Comparison of ENCODE assay signal across 1 cellular context in the genomic region with DNA sequence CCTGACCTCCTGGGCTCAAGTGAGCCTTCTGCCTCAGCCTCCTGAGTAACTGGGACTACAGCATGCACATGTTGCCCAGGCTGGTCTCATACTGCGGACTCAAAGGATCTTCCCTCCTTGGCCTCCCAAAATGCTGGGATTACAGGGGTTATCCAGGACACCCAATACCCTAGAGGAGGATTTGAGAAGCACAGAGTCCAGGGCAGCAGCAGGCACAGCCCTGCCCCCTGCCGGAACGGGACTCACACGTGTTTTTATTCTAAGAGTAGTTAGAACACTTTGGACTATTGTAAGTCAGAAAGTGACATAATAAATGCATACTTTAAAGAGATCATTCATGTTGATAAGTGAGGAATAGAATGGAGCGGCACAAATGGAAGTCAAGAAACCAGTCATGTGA.
TF ChIP-seq lines count a peak whose summit lies in the region.

No MANE protein-coding gene starts in this region.

TF ChIP-seq in GM23338, 12 proteins besides CTCF, POLR2A, EP300 and RAD21 (continued from another document):
- TF ChIP-seq, protein P1, sequence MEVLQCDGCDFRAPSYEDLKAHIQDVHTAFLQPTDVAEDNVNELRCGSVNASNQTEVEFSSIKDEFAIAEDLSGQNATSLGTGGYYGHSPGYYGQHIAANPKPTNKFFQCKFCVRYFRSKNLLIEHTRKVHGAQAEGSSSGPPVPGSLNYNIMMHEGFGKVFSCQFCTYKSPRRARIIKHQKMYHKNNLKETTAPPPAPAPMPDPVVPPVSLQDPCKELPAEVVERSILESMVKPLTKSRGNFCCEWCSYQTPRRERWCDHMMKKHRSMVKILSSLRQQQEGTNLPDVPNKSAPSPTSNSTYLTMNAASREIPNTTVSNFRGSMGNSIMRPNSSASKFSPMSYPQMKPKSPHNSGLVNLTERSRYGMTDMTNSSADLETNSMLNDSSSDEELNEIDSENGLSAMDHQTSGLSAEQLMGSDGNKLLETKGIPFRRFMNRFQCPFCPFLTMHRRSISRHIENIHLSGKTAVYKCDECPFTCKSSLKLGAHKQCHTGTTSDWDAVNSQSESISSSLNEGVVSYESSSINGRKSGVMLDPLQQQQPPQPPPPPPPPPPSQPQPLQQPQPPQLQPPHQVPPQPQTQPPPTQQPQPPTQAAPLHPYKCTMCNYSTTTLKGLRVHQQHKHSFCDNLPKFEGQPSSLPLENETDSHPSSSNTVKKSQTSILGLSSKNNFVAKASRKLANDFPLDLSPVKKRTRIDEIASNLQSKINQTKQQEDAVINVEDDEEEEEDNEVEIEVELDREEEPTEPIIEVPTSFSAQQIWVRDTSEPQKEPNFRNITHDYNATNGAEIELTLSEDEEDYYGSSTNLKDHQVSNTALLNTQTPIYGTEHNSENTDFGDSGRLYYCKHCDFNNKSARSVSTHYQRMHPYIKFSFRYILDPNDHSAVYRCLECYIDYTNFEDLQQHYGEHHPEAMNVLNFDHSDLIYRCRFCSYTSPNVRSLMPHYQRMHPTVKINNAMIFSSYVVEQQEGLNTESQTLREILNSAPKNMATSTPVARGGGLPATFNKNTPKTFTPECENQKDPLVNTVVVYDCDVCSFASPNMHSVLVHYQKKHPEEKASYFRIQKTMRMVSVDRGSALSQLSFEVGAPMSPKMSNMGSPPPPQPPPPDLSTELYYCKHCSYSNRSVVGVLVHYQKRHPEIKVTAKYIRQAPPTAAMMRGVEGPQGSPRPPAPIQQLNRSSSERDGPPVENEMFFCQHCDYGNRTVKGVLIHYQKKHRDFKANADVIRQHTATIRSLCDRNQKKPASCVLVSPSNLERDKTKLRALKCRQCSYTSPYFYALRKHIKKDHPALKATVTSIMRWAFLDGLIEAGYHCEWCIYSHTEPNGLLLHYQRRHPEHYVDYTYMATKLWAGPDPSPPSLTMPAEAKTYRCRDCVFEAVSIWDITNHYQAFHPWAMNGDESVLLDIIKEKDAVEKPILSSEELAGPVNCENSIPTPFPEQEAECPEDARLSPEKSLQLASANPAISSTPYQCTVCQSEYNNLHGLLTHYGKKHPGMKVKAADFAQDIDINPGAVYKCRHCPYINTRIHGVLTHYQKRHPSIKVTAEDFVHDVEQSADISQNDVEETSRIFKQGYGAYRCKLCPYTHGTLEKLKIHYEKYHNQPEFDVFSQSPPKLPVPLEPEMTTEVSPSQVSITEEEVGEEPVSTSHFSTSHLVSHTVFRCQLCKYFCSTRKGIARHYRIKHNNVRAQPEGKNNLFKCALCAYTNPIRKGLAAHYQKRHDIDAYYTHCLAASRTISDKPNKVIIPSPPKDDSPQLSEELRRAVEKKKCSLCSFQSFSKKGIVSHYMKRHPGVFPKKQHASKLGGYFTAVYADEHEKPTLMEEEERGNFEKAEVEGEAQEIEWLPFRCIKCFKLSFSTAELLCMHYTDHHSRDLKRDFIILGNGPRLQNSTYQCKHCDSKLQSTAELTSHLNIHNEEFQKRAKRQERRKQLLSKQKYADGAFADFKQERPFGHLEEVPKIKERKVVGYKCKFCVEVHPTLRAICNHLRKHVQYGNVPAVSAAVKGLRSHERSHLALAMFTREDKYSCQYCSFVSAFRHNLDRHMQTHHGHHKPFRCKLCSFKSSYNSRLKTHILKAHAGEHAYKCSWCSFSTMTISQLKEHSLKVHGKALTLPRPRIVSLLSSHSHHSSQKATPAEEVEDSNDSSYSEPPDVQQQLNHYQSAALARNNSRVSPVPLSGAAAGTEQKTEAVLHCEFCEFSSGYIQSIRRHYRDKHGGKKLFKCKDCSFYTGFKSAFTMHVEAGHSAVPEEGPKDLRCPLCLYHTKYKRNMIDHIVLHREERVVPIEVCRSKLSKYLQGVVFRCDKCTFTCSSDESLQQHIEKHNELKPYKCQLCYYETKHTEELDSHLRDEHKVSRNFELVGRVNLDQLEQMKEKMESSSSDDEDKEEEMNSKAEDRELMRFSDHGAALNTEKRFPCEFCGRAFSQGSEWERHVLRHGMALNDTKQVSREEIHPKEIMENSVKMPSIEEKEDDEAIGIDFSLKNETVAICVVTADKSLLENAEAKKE (CRISPR knock-in tag; IDR thresholded peaks at IDR 0.05): no peak
- TF ChIP-seq ZNF331 (CRISPR knock-in tag; IDR thresholded peaks at IDR 0.05; ENCODE audit: low read depth) (no peak), EZH2phosphoT487 (IDR thresholded peaks at IDR 0.05; ENCODE audit: unreplicated experiment) (no peak)
